ENCODE assay signal across 8 cellular contexts in the genomic region with DNA sequence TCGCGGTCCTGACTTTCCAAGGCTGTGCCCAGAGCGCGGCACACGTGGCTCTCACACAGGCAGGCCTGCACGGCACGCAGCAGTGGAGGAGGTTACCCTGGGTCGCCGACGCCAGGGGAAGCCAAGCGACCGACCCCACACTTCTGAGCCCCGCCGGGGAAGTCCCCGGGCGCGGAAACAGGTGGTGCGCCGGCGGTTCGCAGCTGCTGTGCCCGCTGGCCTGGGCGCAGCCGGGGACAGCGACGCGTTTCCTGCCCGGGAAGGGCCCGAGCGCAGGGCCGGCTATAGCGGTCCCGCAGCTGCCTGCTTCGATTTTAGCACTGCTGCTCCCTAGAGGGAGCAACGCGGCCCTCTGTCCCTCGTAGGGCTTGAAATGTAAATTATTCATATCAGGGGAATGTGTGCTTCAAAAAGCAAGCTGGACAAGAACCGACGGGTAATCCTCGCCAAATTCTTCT. TPM values are rescaled to one million over a fixed set of nuclear protein-coding genes. Genes with fewer than 3 reads are reported as not detected.
A peak's percentile ranks its signal among the peaks of the same experiment; 100 is the strongest.
DNase-seq lines count a peak whose midpoint lies in the region; ATAC-seq and TF ChIP-seq lines count a peak whose summit lies in the region.
"Not testable (repeated sequence)": the region's sequence is repeated elsewhere in the genome, so short reads cannot be mapped to it uniquely, and the experiment has no call there.

No MANE protein-coding gene starts in this region.

- BruUV-seq in Caco-2 (replicated peaks; lab: Mats Ljungman, UMichigan): not testable (repeated sequence)

- H3K27ac Mint-ChIP-seq in Caco-2 (ENCODE audit: unreplicated experiment): peak overlapping the region; percentile 45
- not testable (repeated sequence) for H3K27ac Mint-ChIP-seq in endodermal cell, mesothelial cell of epicardium

- 4 to 10% methylated on average over 6 to 32 of the region's 40 CpGs for WGBS in endodermal cell (ENCODE audit: insufficient coverage in 1 of 2, insufficient read length in 1 of 2), 2 experiments

- H3K27me3 Mint-ChIP-seq in Caco-2 (ENCODE audit: insufficient read depth, unreplicated experiment); mesothelial cell of epicardium (ENCODE audit: low read depth): not testable (repeated sequence)
- peaks cover 26% of the 10 kb centered on the region for H3K27me3 Mint-ChIP-seq in endodermal cell (ENCODE audit: insufficient read depth)

- ATAC-seq in GM19463 (IDR thresholded peaks at IDR 0.05; ENCODE audit: unreplicated experiment) (peak; percentile 91), HG03469 (IDR thresholded peaks at IDR 0.05; ENCODE audit: unreplicated experiment) (peak; percentile 82)

- not testable (repeated sequence) for H3K4me1 ChIP-seq in Caco-2; endodermal cell (ENCODE audit: control insufficient read depth, insufficient read depth, low read length)

- H3K36me3 ChIP-seq in Caco-2 (ENCODE audit: control insufficient read depth, insufficient read depth, low read length); endodermal cell (ENCODE audit: control insufficient read depth, insufficient read depth, low read length): not testable (repeated sequence)

- not testable (repeated sequence) for H3K36me3 Mint-ChIP-seq in Caco-2 (ENCODE audit: insufficient read depth, unreplicated experiment); endodermal cell (ENCODE audit: low read depth); mesothelial cell of epicardium

- H3K4me3 Mint-ChIP-seq in Caco-2 (ENCODE audit: unreplicated experiment) (peak overlapping the region; percentile 80), endodermal cell (peak overlapping the region; percentile 41), mesothelial cell of epicardium (peak overlapping the region; percentile 55)

- intact Hi-C loops in Caco-2 (cut with micrococcal nuclease; ENCODE audit: unreplicated experiment): not testable (repeated sequence)

- not testable (repeated sequence) for H3K27me3 ChIP-seq in Caco-2 (replicated peaks; ENCODE audit: control insufficient read depth, insufficient read depth, low read length); endodermal cell (ENCODE audit: control insufficient read depth, insufficient read depth, low read length, poor library complexity, severe bottlenecking)

- peak overlapping the region; percentile 54 for H3K4me3 ChIP-seq in Caco-2 (ENCODE audit: low read depth, low read length)
- H3K4me3 ChIP-seq in endodermal cell (ENCODE audit: low read length): not testable (repeated sequence)

- POLR2A ChIA-PET in Caco-2 (lab: Charles Lee): not testable (repeated sequence)

- TF ChIP-seq CTCF in Caco-2 (IDR thresholded peaks at IDR 0.05; ENCODE audit: insufficient read depth in 1 of 2, low read depth in 1 of 2, low read length in 1 of 2, severe bottlenecking in 1 of 2, unreplicated experiment in 1 of 2) (peak; percentile 22 to 35), endodermal cell (conservative IDR thresholded peaks at IDR 0.05) (peak; percentile 59)
- not testable (repeated sequence) for TF ChIP-seq CTCF in mesothelial cell of epicardium (IDR thresholded peaks at IDR 0.05; ENCODE audit: unreplicated experiment)

- H3K9me3 Mint-ChIP-seq in Caco-2 (ENCODE audit: unreplicated experiment); endodermal cell; mesothelial cell of epicardium: not testable (repeated sequence)

- H3K4me1 Mint-ChIP-seq in Caco-2 (ENCODE audit: low read depth, unreplicated experiment) (peaks cover 13% of the 10 kb centered on the region), mesothelial cell of epicardium (peaks cover 23% of the 10 kb centered on the region)
- H3K4me1 Mint-ChIP-seq in endodermal cell: not testable (repeated sequence)

- H3K9ac ChIP-seq in endodermal cell (ENCODE audit: extremely low read depth, low read length, poor library complexity, severe bottlenecking): not testable (repeated sequence)

- H3K27ac ChIP-seq in endodermal cell (ENCODE audit: low read depth, low read length): not testable (repeated sequence)

- H3K9me3 ChIP-seq in Caco-2; endodermal cell (ENCODE audit: control insufficient read depth, low read length): not testable (repeated sequence)

- peak; percentile 83 for DNase-seq in Caco-2
- DNase-seq in NK-92 treated with Interleukin-12 subunit alpha and Interleukin-12 subunit beta, amount 100 ng/mL, for 24 hours (lab: John Stamatoyannopoulos, UW): peak; percentile 87
- peak; percentile 59 to 86 (median 60) for DNase-seq in activated CD8-positive, alpha-beta memory T cell treated with anti-CD3 and anti-CD28 coated beads for 48 hours (ENCODE audit: low read depth in 2 of 3, low spot score in 2 of 3)
- peak; percentile 87 for DNase-seq in endodermal cell
- peak in 1 of 2 experiments; percentile 61 for DNase-seq in mesothelial cell of epicardium (ENCODE audit: low spot score in 2 of 2, unreplicated experiment in 2 of 2)
- peak; percentile 67 for DNase-seq in stimulated activated CD8-positive, alpha-beta memory T cell treated with anti-CD3 and anti-CD28 coated beads, Interleukin-15, amount 100 ng/mL, for 1 hour (ENCODE audit: low read depth)

- CTCF ChIA-PET in Caco-2 (lab: Charles Lee): not testable (repeated sequence)

RNA-seq across cellular contexts. Expression of gene LRRC37A3, which starts 46.6 kb away (rescaled TPM):
- total RNA-seq in Caco-2 (2022) (5.8 and 8.6 TPM in 2 replicates), endodermal cell (10 to 100 TPM; 18.1 to 25.3 TPM), mesothelial cell of epicardium (31.5 to 34.7 TPM (median 34.7 TPM) in 3 replicates)
- polyA plus RNA-seq in endodermal cell (2013, experiment 1 of 2): 3.6 TPM
- 5.6 TPM for polyA plus RNA-seq in endodermal cell (2013, experiment 2 of 2)
